15 cellular contexts compared by ENCODE assay signal in genomic region chr1:30853350-30853749, GRCh38. TPM values are rescaled to one million over a fixed set of nuclear protein-coding genes. Genes with fewer than 3 reads are reported as not detected.
DNase-seq lines count a peak whose midpoint lies in the region; ATAC-seq and TF ChIP-seq lines count a peak whose summit lies in the region.
"Had no signal": no experiment of that assay in that cellular context is flagged by ENCODE, and none has a peak within 500 bp of the region (broad histone marks: within the 10 kb centered on the region; RNA-seq: fewer than 3 reads in every experiment).

No MANE protein-coding gene starts in this region.

- DNase-seq in HCT116 (ENCODE audit: low read depth, low spot score) (no peak), PC-3 (no peak), fibroblast of villous mesenchyme (ENCODE audit: low read depth) (peak; percentile 16), neuronal stem cell (ENCODE audit: low spot score) (no peak), endothelial cell (ENCODE audit: low spot score) (no peak), SIG-M5 (lab: John Stamatoyannopoulos, UW) (no peak), NK-92 (lab: John Stamatoyannopoulos, UW; ENCODE audit: unreplicated experiment) (no peak)
- DNase-seq: activated T-cell treated with anti-CD3 and anti-CD28 coated beads, Interleukin-2, amount 50 U/mL, for 4 hours; stimulated activated naive B cell treated with anti-CD40 and anti-IgM and Interleukin-4, amounts not matched to agents 10 μg/mL and 1 μg/mL and 100 μg/mL, for 72 hours had no signal

- H3K36me3 ChIP-seq in HCT116 (ENCODE audit: control insufficient read depth in 1 of 2, insufficient read depth in 2 of 2, low read length in 2 of 2) (no peaks in the 10 kb centered on the region), PC-3 (ENCODE audit: low read depth, low read length) (no peaks in the 10 kb centered on the region), neuronal stem cell (replicated peaks in 1 of 2; ENCODE audit: control insufficient read depth in 2 of 2, insufficient read depth in 2 of 2, low read length in 2 of 2) (no peaks in the 10 kb centered on the region)

- H2AFZ ChIP-seq in HCT116 (ENCODE audit: low read depth, low read length, poor library complexity, severe bottlenecking) (peak overlapping the region; percentile 58), PC-3 (ENCODE audit: low read length) (peak overlapping the region; percentile 33; the same call in 1 of the 2 replicates), neuronal stem cell (ENCODE audit: low read length) (peak overlapping the region; percentile 79)

- TF ChIP-seq CTCF in HCT116 (IDR thresholded peaks at IDR 0.05 in 2 of 3, conservative IDR thresholded peaks at IDR 0.05 in 1 of 3; ENCODE audit: borderline replicate concordance in 1 of 3, insufficient read depth in 1 of 3, low read depth in 2 of 3, low read length in 2 of 3) (no peak), PC-3 (conservative IDR thresholded peaks at IDR 0.05; ENCODE audit: low read depth, low read length) (no peak), fibroblast of villous mesenchyme (IDR thresholded peaks at IDR 0.05; ENCODE audit: insufficient read depth, low read depth, low read length) (no peak), endothelial cell (IDR thresholded peaks at IDR 0.05; ENCODE audit: unreplicated experiment) (no peak)

- H4K20me1 ChIP-seq in HCT116 (ENCODE audit: insufficient read depth) (no peaks in the 10 kb centered on the region), PC-3 (ENCODE audit: low read length) (no peaks in the 10 kb centered on the region)

- H3K4ac ChIP-seq in neuronal stem cell (ENCODE audit: low read length), result no peak overlapping the region

- intact Hi-C loops in HCT116 (cut with micrococcal nuclease) (no loop called here), PC-3 (cut with micrococcal nuclease) (no loop called here)

- peaks cover 9% of the 10 kb centered on the region for H3K27me3 Mint-ChIP-seq in endothelial cell (ENCODE audit: unreplicated experiment)

- no peak overlapping the region for H3K23ac ChIP-seq in neuronal stem cell (ENCODE audit: low read depth, low read length, poor library complexity)

- no peak for ATAC-seq in HCT116
- no peak for ATAC-seq in PC-3
- no peak for ATAC-seq in GM21825 (IDR thresholded peaks at IDR 0.05; ENCODE audit: unreplicated experiment)

- H3K36me3 Mint-ChIP-seq in endothelial cell (ENCODE audit: low read depth, unreplicated experiment), result no peaks in the 10 kb centered on the region
- H3K36me3 Mint-ChIP-seq: mesothelial cell of epicardium; naive thymus-derived CD4-positive, alpha-beta T cell; stimulated activated naive B cell treated with anti-CD40 and anti-IgM and Interleukin-4, amounts not matched to agents 10 μg/mL and 1 μg/mL and 100 μg/mL, for 72 hours had no signal

- no peak overlapping the region for H3K18ac ChIP-seq in neuronal stem cell (ENCODE audit: low read length)

- RAD21 ChIA-PET in HCT116 (lab: Charles Lee; ENCODE audit: low non-redundant PET in 1 of 2, low total read pairs in 2 of 2, uncharacterized antibody in 2 of 2, unreplicated experiment in 2 of 2), result no interaction called here

- H3K4me1 ChIP-seq in HCT116 (ENCODE audit: control insufficient read depth in 1 of 2, insufficient read depth in 2 of 2, low read length in 2 of 2), result peaks cover 0 to under 1% of the 10 kb centered on the region in 2 experiments; a peak in 1 of 4 replicates
- no peaks in the 10 kb centered on the region for H3K4me1 ChIP-seq in PC-3 (ENCODE audit: insufficient read depth, low read length)
- H3K4me1 ChIP-seq in neuronal stem cell (ENCODE audit: control insufficient read depth in 2 of 2, insufficient read depth in 1 of 2, low read depth in 1 of 2, low read length in 2 of 2), result peaks cover 10 to 26% of the 10 kb centered on the region in 2 donors

- POLR2A ChIA-PET in HCT116 (lab: Charles Lee) (no interaction called here), PC-3 (lab: Charles Lee; ENCODE audit: unreplicated experiment) (no interaction called here)

- H2BK5ac ChIP-seq in neuronal stem cell (ENCODE audit: low read length), result no peak overlapping the region

- H3F3A ChIP-seq in PC-3 (ENCODE audit: low read length, unreplicated experiment), result no peaks in the 10 kb centered on the region

- H3K79me1 ChIP-seq in neuronal stem cell (ENCODE audit: low read depth, low read length), result no peaks in the 10 kb centered on the region

- no peak overlapping the region for H3K27ac Mint-ChIP-seq in endothelial cell (ENCODE audit: unreplicated experiment)
- H3K27ac Mint-ChIP-seq: mesothelial cell of epicardium; stimulated activated naive B cell treated with anti-CD40 and anti-IgM and Interleukin-4, amounts not matched to agents 10 μg/mL and 1 μg/mL and 100 μg/mL, for 72 hours; T-helper 1 cell treated with Interleukin-12 subunit alpha and Interleukin-12 subunit beta and Interleukin-4 antibody, amounts not matched to agents 30 μg/mL and 1 μg/mL, for 36 hours had no signal

- H3K14ac ChIP-seq in neuronal stem cell (ENCODE audit: low read length), result no peak overlapping the region

- BruUV-seq in HCT116 (replicated peaks; lab: Mats Ljungman, UMichigan) (no TSS peak), PC-3 (replicated peaks; lab: Mats Ljungman, UMichigan) (no TSS peak)

- no peak overlapping the region for H2BK120ac ChIP-seq in neuronal stem cell (ENCODE audit: low read depth, low read length)

- H2AK5ac ChIP-seq in neuronal stem cell (ENCODE audit: low read depth, low read length), result peak overlapping the region; percentile 3

- H3K4me3 Mint-ChIP-seq in endothelial cell (ENCODE audit: unreplicated experiment), result no peak overlapping the region
- H3K4me3 Mint-ChIP-seq: activated T-cell treated with anti-CD3 and anti-CD28 coated beads, Interleukin-2, amount 50 U/mL, for 4 hours; mesothelial cell of epicardium; stimulated activated naive B cell treated with anti-CD40 and anti-IgM and Interleukin-4, amounts not matched to agents 10 μg/mL and 1 μg/mL and 100 μg/mL, for 72 hours; T-helper 1 cell treated with Interleukin-12 subunit alpha and Interleukin-12 subunit beta and Interleukin-4 antibody, amounts not matched to agents 30 μg/mL and 1 μg/mL, for 36 hours had no signal

- H3K9me3 ChIP-seq in HCT116 (ENCODE audit: control insufficient read depth in 1 of 2, insufficient read depth in 1 of 2, low read depth in 1 of 2, low read length in 2 of 2) (no peaks in the 10 kb centered on the region), PC-3 (ENCODE audit: low read length) (no peaks in the 10 kb centered on the region), neuronal stem cell (replicated peaks in 1 of 2; ENCODE audit: control insufficient read depth in 2 of 2, insufficient read depth in 1 of 2, low read depth in 1 of 2, low read length in 2 of 2) (no peaks in the 10 kb centered on the region)

- H3K9ac ChIP-seq in HCT116 (ENCODE audit: low read length), result no peak overlapping the region
- H3K9ac ChIP-seq in PC-3 (ENCODE audit: low read length), result no peak overlapping the region
- H3K9ac ChIP-seq in neuronal stem cell (ENCODE audit: low read depth, low read length, poor library complexity), result no peak overlapping the region

- CTCF ChIA-PET in HCT116 (lab: Charles Lee), result no interaction called here
- CTCF ChIA-PET in PC-3 (lab: Charles Lee), result no interaction called here

- H3K79me2 ChIP-seq in HCT116 (ENCODE audit: insufficient read depth, low read length), result no peaks in the 10 kb centered on the region
- H3K79me2 ChIP-seq in PC-3 (ENCODE audit: low read length), result no peaks in the 10 kb centered on the region

- H3K27ac ChIP-seq in HCT116 (ENCODE audit: low read depth, low read length) (no peak overlapping the region), PC-3 (ENCODE audit: low read length) (no peak overlapping the region), neuronal stem cell (replicated peaks; ENCODE audit: low read length) (no peak overlapping the region)
- H3K27ac ChIP-seq: C4-2B, SK-N-MC had no signal

- H3K4me1 Mint-ChIP-seq in endothelial cell (ENCODE audit: unreplicated experiment), result peaks cover 30% of the 10 kb centered on the region

- H3K9me3 Mint-ChIP-seq in endothelial cell (ENCODE audit: unreplicated experiment), result no peaks in the 10 kb centered on the region
- H3K9me3 Mint-ChIP-seq: activated T-cell treated with anti-CD3 and anti-CD28 coated beads, Interleukin-2, amount 50 U/mL, for 4 hours; mesothelial cell of epicardium; naive thymus-derived CD4-positive, alpha-beta T cell; stimulated activated naive B cell treated with anti-CD40 and anti-IgM and Interleukin-4, amounts not matched to agents 10 μg/mL and 1 μg/mL and 100 μg/mL, for 72 hours; T-helper 1 cell treated with Interleukin-12 subunit alpha and Interleukin-12 subunit beta and Interleukin-4 antibody, amounts not matched to agents 30 μg/mL and 1 μg/mL, for 36 hours had no signal

- no peaks in the 10 kb centered on the region for H3K9me2 ChIP-seq in HCT116 (ENCODE audit: insufficient read depth)
- H3K9me2 ChIP-seq in PC-3 (replicated peaks; ENCODE audit: low read length), result no peaks in the 10 kb centered on the region

- no peak overlapping the region for H4K8ac ChIP-seq in neuronal stem cell (ENCODE audit: low read depth, low read length)

- H3K4me3 ChIP-seq in HCT116 (replicated peaks in 1 of 2; ENCODE audit: low read depth in 1 of 2, low read length in 2 of 2) (no peak overlapping the region), PC-3 (ENCODE audit: low read length) (no peak overlapping the region), fibroblast of villous mesenchyme (ENCODE audit: low read depth, low read length) (no peak overlapping the region), neuronal stem cell (ENCODE audit: low read length in 2 of 2) (no peak overlapping the region)
- H3K4me3 ChIP-seq: SK-N-MC had no signal

- H2BK12ac ChIP-seq in neuronal stem cell (ENCODE audit: low read length), result peak overlapping the region; percentile 67

- H3K4me2 ChIP-seq in HCT116 (ENCODE audit: low read length) (no peak overlapping the region), PC-3 (ENCODE audit: low read length) (no peak overlapping the region), neuronal stem cell (ENCODE audit: insufficient read depth, low read length, poor library complexity, severe bottlenecking) (no peak overlapping the region)

- no peak for TF ChIP-seq POLR2A in HCT116 (IDR thresholded peaks at IDR 0.05; ENCODE audit: borderline replicate concordance, extremely low read depth, insufficient read depth, insufficient read length)

- H2BK15ac ChIP-seq in neuronal stem cell (ENCODE audit: low read length), result no peak overlapping the region

- WGBS in neuronal stem cell (ENCODE audit: extremely low coverage in 2 of 2, insufficient read length in 2 of 2, insufficient replicate concordance in 1 of 2), 2 donors, result no CpG with 5 or more reads among the region's 4 CpGs

- TF ChIP-seq RAD21 in HCT116 (IDR thresholded peaks at IDR 0.05; ENCODE audit: low read depth), result no peak

- 0 out of 2 replicates have a peak, but pooled peaks cover 2% of the 10 kb centered on the region for H3K27me3 ChIP-seq in HCT116 (ENCODE audit: insufficient read depth, low read length)
- no peaks in the 10 kb centered on the region for H3K27me3 ChIP-seq in PC-3 (ENCODE audit: low read length)
- H3K27me3 ChIP-seq in neuronal stem cell (ENCODE audit: control insufficient read depth in 3 of 3, insufficient read depth in 3 of 3, low read depth in 1 of 3, low read length in 3 of 3), result no peaks in the 10 kb centered on the region

- no peak overlapping the region for H4K91ac ChIP-seq in neuronal stem cell (ENCODE audit: low read depth, low read length, poor library complexity)

RNA-seq across cellular contexts. Expression of gene SDC3, which starts 55.2 kb away (rescaled TPM):
- 40.1 TPM for total RNA-seq in HCT116 (2021; ENCODE audit: unreplicated experiment)
- polyA plus RNA-seq in HCT116 (2012), result 25.0 and 27.1 TPM in 2 replicates
- 10.0 and 20.3 TPM in 2 replicates for total RNA-seq in PC-3 (2014; rRNA removed)
- total RNA-seq in fibroblast of villous mesenchyme, result 16.8 and 32.5 TPM in 2 replicates
- 63.6 TPM for polyA plus RNA-seq in neuronal stem cell (2013, experiment 1 of 2)
- 63.6 TPM for polyA plus RNA-seq in neuronal stem cell (2013, experiment 2 of 2)
- total RNA-seq in endothelial cell (ENCODE audit: unreplicated experiment), result 51.3 TPM
